ENCODE assay signal across 13 cellular contexts in the genomic region with DNA sequence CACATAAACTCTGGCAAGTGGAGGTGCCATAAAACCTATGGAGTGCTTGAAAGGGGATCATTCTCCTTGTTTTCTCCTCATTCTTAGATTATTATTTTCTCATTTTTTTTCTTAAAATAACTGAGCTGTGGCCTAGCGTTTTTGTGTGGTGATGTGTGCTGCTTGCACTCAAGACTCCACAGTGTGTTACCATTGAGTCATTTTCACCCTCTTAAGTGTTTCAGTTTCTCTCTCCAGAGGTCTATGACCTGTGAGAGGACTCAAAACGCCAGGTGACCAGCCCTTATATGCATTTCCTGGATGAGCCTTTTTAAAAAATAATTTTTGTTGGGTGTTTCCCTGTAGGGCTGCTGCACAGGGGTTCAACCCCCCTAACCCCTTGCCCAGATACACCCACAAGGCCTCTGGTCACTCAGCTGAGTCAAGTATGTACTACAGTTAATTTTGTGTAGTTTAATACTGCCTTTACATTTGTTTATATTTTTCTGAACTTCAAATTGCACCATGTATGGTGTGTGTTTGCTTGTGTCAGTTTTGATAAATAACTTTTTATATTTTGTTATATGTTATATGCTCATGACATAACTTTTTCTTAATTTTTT. TPM values are rescaled to one million over a fixed set of nuclear protein-coding genes. Genes with fewer than 3 reads are reported as not detected.
DNase-seq lines count a peak whose midpoint lies in the region; ATAC-seq and TF ChIP-seq lines count a peak whose summit lies in the region.
"Had no signal": no experiment of that assay in that cellular context is flagged by ENCODE, and none has a peak within 500 bp of the region (broad histone marks: within the 10 kb centered on the region; RNA-seq: fewer than 3 reads in every experiment).

No MANE protein-coding gene starts in this region.

- peaks cover 5% of the 10 kb centered on the region for H3K36me3 Mint-ChIP-seq in T-cell

- TF ChIP-seq CTCF in right lobe of liver (IDR thresholded peaks at IDR 0.05) = no peak

- POLR2A ChIA-PET in T-cell (lab: Charles Lee) = interaction anchor here in 1 of 2 donors (0.7 to 1.0 kb wide), 2 partner anchors 16 to 102 kb away, joined by 4 read pairs; partner anchors contain the start of gene BTLA

- no peaks in the 10 kb centered on the region for H3K36me3 ChIP-seq in right lobe of liver
- H3K36me3 ChIP-seq: stomach had no signal

- TF ChIP-seq POLR2A in right lobe of liver (IDR thresholded peaks at IDR 0.05) = no peak

- intact Hi-C loops in right lobe of liver (cut with DNase I) = no loop called here

- 40% methylated on average over 2 of the region's 2 CpGs for WGBS in right lobe of liver (ENCODE audit: insufficient coverage, low coverage, low lambda C conversion rate, missing lambda C conversion rate)

- no peaks in the 10 kb centered on the region for H3K4me1 ChIP-seq in right lobe of liver
- H3K4me1 ChIP-seq: psoas muscle, stomach had no signal

- no peaks in the 10 kb centered on the region for H3K9me3 ChIP-seq in right lobe of liver
- H3K9me3 ChIP-seq: psoas muscle, stomach had no signal

- no peak overlapping the region for H3K27ac ChIP-seq in right lobe of liver
- H3K27ac ChIP-seq: C4-2B, psoas muscle, stomach had no signal

- peaks cover 0 to 6% (median 2%) of the 10 kb centered on the region in 3 donors for H3K9me3 Mint-ChIP-seq in T-cell

- CTCF ChIA-PET in T-cell (lab: Charles Lee) = interaction anchor here (0.7 to 1.0 kb wide), 3 partner anchors 187 to 408 kb away, joined by 3 read pairs; no protein-coding TSS in a partner anchor

- DNase-seq in stimulated activated CD4-positive, alpha-beta T cell treated with anti-CD3 and anti-CD28 coated beads, Interleukin-15, amount 100 ng/mL, for 24 hours = peak; percentile 29
- no peak for DNase-seq in stimulated activated CD4-positive, alpha-beta T cell treated with anti-CD3 and anti-CD28 coated beads, Interleukin-1b, Interleukin-23, amount 100 ng/mL, for 48 hours
- DNase-seq in T-cell (no peak), iPS-NIHi7 (ENCODE audit: extremely low spot score) (no peak), NCI-H2227 (lab: John Stamatoyannopoulos, UW; ENCODE audit: unreplicated experiment) (no peak), right lobe of liver (no peak)
- no peak for DNase-seq in effector CD4-positive, alpha-beta T cell
- DNase-seq: psoas muscle, stomach had no signal

- no peak overlapping the region for H3K4me3 ChIP-seq in right lobe of liver
- H3K4me3 ChIP-seq: psoas muscle, stomach had no signal

- peak overlapping the region in 1 of 2 donors; percentile 55 for H3K27ac Mint-ChIP-seq in T-cell
- H3K27ac Mint-ChIP-seq: activated naive CD8-positive, alpha-beta T cell had no signal

- H3K27me3 ChIP-seq in right lobe of liver = no peaks in the 10 kb centered on the region
- H3K27me3 ChIP-seq: stomach had no signal

- no peaks in the 10 kb centered on the region for H3K27me3 Mint-ChIP-seq in T-cell
- H3K27me3 Mint-ChIP-seq: activated naive CD8-positive, alpha-beta T cell had no signal

- peaks cover 22 to 23% (median 23%) of the 10 kb centered on the region in 3 donors for H3K4me1 Mint-ChIP-seq in T-cell

- H3K4me3 Mint-ChIP-seq in T-cell = no peak overlapping the region
- H3K4me3 Mint-ChIP-seq: activated naive CD8-positive, alpha-beta T cell had no signal

- peak; percentile 100 for ATAC-seq in HG02885 (IDR thresholded peaks at IDR 0.05; ENCODE audit: poor library complexity, unreplicated experiment)
- peak; percentile 19 to 63 (median 34) for ATAC-seq in T-cell (replicated peaks in 1 of 4)
- no peak for ATAC-seq in right lobe of liver
- ATAC-seq: psoas muscle had no signal

RNA-seq across cellular contexts. Expression of gene BTLA, which starts 15.4 kb away (rescaled TPM):
- total RNA-seq in T-cell (10 to 100 TPM; 11.5 to 16.9 (median 15.2) TPM), right lobe of liver (under 1 TPM in 4 of 6 experiments, not detected in 2; 0.24 to 0.61 (median 0.36) TPM)
- total RNA-seq: RPMI7951 had no signal

RNA-seq across cellular contexts. Expression of gene ATG3, which starts 47.1 kb away (rescaled TPM):
- total RNA-seq in T-cell = 10 to 100 TPM; 40.5 to 51.1 (median 49.0) TPM
- total RNA-seq in right lobe of liver = 10 to 100 TPM; 19.9 to 57.8 (median 27.1) TPM

RNA-seq across cellular contexts. Expression of gene SLC35A5, which starts 47.2 kb away (rescaled TPM):
- total RNA-seq in T-cell = 10 to 100 TPM; 11.7 to 20.4 (median 16.3) TPM
- 10 to 100 TPM; 12.2 to 24.0 (median 17.7) TPM for total RNA-seq in right lobe of liver

Comparison
In these comparisons a context has a peak if more than half of its experiments do, and no peak if none do; other contexts are left out.
1. ATAC-seq: peak in HG02885 (single experiment) and T-cell (4 of 4); none in right lobe of liver (0 of 4).
2. RNA of gene BTLA, which starts 15.4 kb away (total RNA-seq): 11.5 to 16.9 TPM in T-cell; 0.24 to 0.61 TPM in right lobe of liver; every median in the first group is over 4 times any median in the second.